Comparison of ENCODE assay signal across 9 cellular contexts in the genomic region with DNA sequence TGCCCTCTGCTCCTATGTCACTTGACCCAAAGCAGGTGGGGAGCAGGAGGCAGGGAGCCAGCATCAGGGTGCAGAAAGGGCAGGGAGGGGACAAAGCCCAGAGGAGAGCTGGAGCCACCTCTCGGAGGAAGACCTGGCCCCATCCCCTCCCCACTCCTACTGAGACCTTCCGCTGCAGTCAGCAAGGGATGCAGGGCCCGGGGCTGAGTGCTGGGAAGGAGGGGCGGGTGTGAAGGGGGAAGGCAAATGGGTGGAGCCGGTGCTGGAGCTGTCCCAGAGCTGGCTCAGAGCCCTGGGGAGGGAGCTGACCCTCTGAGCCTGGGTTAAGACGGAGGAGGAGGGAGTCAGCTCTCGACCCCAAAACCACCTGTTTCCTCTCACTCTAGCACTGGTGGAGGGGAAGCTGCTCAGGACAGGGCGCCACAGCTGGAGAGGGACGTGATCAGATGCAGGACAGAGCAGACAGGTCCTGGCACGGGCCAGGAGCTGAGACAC. TPM values are rescaled to one million over a fixed set of nuclear protein-coding genes. Genes with fewer than 3 reads are reported as not detected.
A peak's percentile ranks its signal among the peaks of the same experiment; 100 is the strongest.
DNase-seq lines count a peak whose midpoint lies in the region; ATAC-seq and TF ChIP-seq lines count a peak whose summit lies in the region.
"Had no signal": no experiment of that assay in that cellular context is flagged by ENCODE, and none has a peak within 500 bp of the region (broad histone marks: within the 10 kb centered on the region; RNA-seq: fewer than 3 reads in every experiment).

No MANE protein-coding gene starts in this region.

- 44 to 47% methylated on average over 9 to 10 of the region's 10 CpGs for WGBS in testis, 2 donors

- intact Hi-C loops in PC-3 (cut with micrococcal nuclease): no loop called here
- intact Hi-C loops in lower lobe of right lung (cut with DNase I): no loop called here
- intact Hi-C loops in testis (cut with DNase I; ENCODE audit: low total_unique reads): no loop called here

- CTCF ChIA-PET in PC-3 (lab: Charles Lee): no interaction called here

- H3K27ac ChIP-seq in PC-3 (ENCODE audit: low read length): peak overlapping the region; percentile 86
- peak overlapping the region; percentile 92 to 99 for H3K27ac ChIP-seq in coronary artery
- H3K27ac ChIP-seq in lower lobe of right lung: peak overlapping the region; percentile 94
- H3K27ac ChIP-seq in testis: peak overlapping the region; percentile 96
- H3K27ac ChIP-seq: epithelial cell of prostate had no signal

- H3K4me2 ChIP-seq in PC-3 (ENCODE audit: low read length): peak overlapping the region; percentile 58; the same call in 1 of the 2 replicates

- peaks cover 25% of the 10 kb centered on the region for H3K4me1 ChIP-seq in PC-3 (ENCODE audit: insufficient read depth, low read length)
- peaks cover 82% of the 10 kb centered on the region for H3K4me1 ChIP-seq in lower lobe of right lung
- peaks cover 41% of the 10 kb centered on the region for H3K4me1 ChIP-seq in testis

- H3K27me3 ChIP-seq in PC-3 (ENCODE audit: low read length) (no peaks in the 10 kb centered on the region), lower lobe of right lung (ENCODE audit: low read depth) (no peaks in the 10 kb centered on the region), testis (no peaks in the 10 kb centered on the region)

- DNase-seq in PC-3 (no peak), coronary artery (ENCODE audit: low spot score) (peak; percentile 86), lower lobe of right lung (peak; percentile 82), testis (peak; percentile 77), D341Med (ENCODE audit: low spot score) (no peak), NCI-H526 treated with DMSO at 0.1 percent for 48 hours (lab: John Stamatoyannopoulos, UW) (no peak)
- DNase-seq: activated CD4-positive, alpha-beta memory T cell treated with anti-CD3 and anti-CD28 coated beads for 36 hours had no signal

- TF ChIP-seq POLR2A in testis (IDR thresholded peaks at IDR 0.05): no peak

- TF ChIP-seq CTCF in PC-3 (conservative IDR thresholded peaks at IDR 0.05; ENCODE audit: low read depth, low read length): no peak
- TF ChIP-seq CTCF in coronary artery (IDR thresholded peaks at IDR 0.05): no peak
- TF ChIP-seq CTCF in lower lobe of right lung (IDR thresholded peaks at IDR 0.05): no peak
- no peak for TF ChIP-seq CTCF in testis (IDR thresholded peaks at IDR 0.05)

- no peaks in the 10 kb centered on the region for H3K9me2 ChIP-seq in PC-3 (replicated peaks; ENCODE audit: low read length)

- POLR2A ChIA-PET in PC-3 (lab: Charles Lee; ENCODE audit: unreplicated experiment): interaction anchor here (1.7 kb wide), 1 partner anchor 170 kb away, joined by 14 read pairs; the partner anchor contains the start of gene RHOB

- H3K9me3 ChIP-seq in PC-3 (ENCODE audit: low read length) (no peaks in the 10 kb centered on the region), lower lobe of right lung (no peaks in the 10 kb centered on the region), testis (no peaks in the 10 kb centered on the region)

- ATAC-seq in PC-3 (no peak), lower lobe of right lung (peak; percentile 74 to 77), GM21526 (IDR thresholded peaks at IDR 0.05; ENCODE audit: low FRiP score, unreplicated experiment) (no peak)

- H3F3A ChIP-seq in PC-3 (ENCODE audit: low read length, unreplicated experiment): no peaks in the 10 kb centered on the region

- no peak overlapping the region for H2AFZ ChIP-seq in PC-3 (ENCODE audit: low read length)

- no peaks in the 10 kb centered on the region for H4K20me1 ChIP-seq in PC-3 (ENCODE audit: low read length)

- BruUV-seq in PC-3 (replicated peaks; lab: Mats Ljungman, UMichigan): no TSS peak

- no peak overlapping the region for H3K4me3 ChIP-seq in PC-3 (ENCODE audit: low read length)
- H3K4me3 ChIP-seq in coronary artery: peak overlapping the region; percentile 45
- no peak overlapping the region for H3K4me3 ChIP-seq in lower lobe of right lung
- no peak overlapping the region for H3K4me3 ChIP-seq in testis

- no peaks in the 10 kb centered on the region for H3K79me2 ChIP-seq in PC-3 (ENCODE audit: low read length)

- peak overlapping the region; percentile 56 for H3K9ac ChIP-seq in PC-3 (ENCODE audit: low read length)

- H3K36me3 ChIP-seq in PC-3 (ENCODE audit: low read depth, low read length): no peaks in the 10 kb centered on the region
- peaks cover 25% of the 10 kb centered on the region for H3K36me3 ChIP-seq in lower lobe of right lung
- no peaks in the 10 kb centered on the region for H3K36me3 ChIP-seq in testis (ENCODE audit: low read depth, missing control alignments)

RNA-seq across cellular contexts. Expression of gene HS1BP3, which starts 33.8 kb away (rescaled TPM):
- total RNA-seq in PC-3 (2014; rRNA removed): 17.8 and 19.6 TPM in 2 replicates
- 39.9 TPM for total RNA-seq in lower lobe of right lung
- total RNA-seq in testis: 10 to 100 TPM; 23.5 to 31.6 TPM
- polyA plus RNA-seq in testis (ENCODE audit: insufficient read depth, low read depth, low replicate concordance): 25.0 TPM

RNA-seq across cellular contexts. Expression of gene GDF7, which starts 49.8 kb away (rescaled TPM):
- total RNA-seq in PC-3 (2014; rRNA removed) (0.04 TPM in 1 of 2 replicates, not detected in the other), lower lobe of right lung (0.62 TPM), testis (1 to 10 TPM in 1 of 2 donors, under 1 TPM in 1; 0.62 to 1.1 TPM)
- 0.69 TPM for polyA plus RNA-seq in testis (ENCODE audit: insufficient read depth, low read depth, low replicate concordance)

Comparison
In these comparisons a context has a peak if more than half of its experiments do, and no peak if none do; other contexts are left out.
1. ATAC-seq: peak in lower lobe of right lung (2 of 2); none in PC-3 (single experiment) and GM21526 (single experiment).
2. DNase-seq: peak in coronary artery (single experiment), lower lobe of right lung (single experiment) and testis (single experiment); none in PC-3 (single experiment), D341Med (single experiment) and NCI-H526 treated with DMSO at 0.1 percent for 48 hours (single experiment).
3. Peak in every context shown above with its lines, with median percentiles within 50 percentile points of each other: H3K27ac ChIP-seq.